7 cellular contexts compared by ENCODE assay signal in the genomic region with DNA sequence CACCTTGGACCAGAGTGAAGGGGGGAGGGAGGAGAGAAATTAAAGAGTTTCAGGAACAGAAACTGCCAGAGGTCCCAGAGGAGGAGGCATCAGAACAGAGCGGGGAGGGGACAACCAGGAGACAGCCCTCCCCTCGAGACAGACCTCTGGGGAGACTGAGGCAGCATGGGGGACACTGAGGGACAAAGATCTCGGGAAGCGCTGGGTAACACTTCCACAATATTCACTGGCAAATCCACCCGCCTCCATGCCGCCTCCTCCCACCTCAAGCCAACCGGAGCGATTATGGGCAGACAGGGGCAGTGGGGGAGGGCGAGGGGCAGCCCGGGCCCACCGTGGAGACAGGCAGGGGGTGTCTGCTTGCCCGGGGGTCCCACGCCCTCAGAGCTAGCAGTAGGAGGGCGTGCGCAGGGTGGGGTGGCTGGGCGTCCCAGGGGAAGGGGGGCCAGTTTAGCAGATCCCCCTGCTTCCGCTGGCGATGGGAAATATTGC. TPM values are rescaled to one million over a fixed set of nuclear protein-coding genes. Genes with fewer than 3 reads are reported as not detected.
DNase-seq lines count a peak whose midpoint lies in the region; ATAC-seq and TF ChIP-seq lines count a peak whose summit lies in the region.

No MANE protein-coding gene starts in this region.

- H3K4me2 ChIP-seq in HCT116 (ENCODE audit: low read length) = peak overlapping the region; percentile 90

- H2AFZ ChIP-seq in HCT116 (ENCODE audit: low read depth, low read length, poor library complexity, severe bottlenecking) = no peak overlapping the region

- H3K27me3 ChIP-seq in HCT116 (ENCODE audit: insufficient read depth, low read length) (no peaks in the 10 kb centered on the region), SJCRH30 (no peaks in the 10 kb centered on the region), gastroesophageal sphincter (no peaks in the 10 kb centered on the region)

- H3K36me3 ChIP-seq in HCT116 (ENCODE audit: control insufficient read depth in 1 of 2, insufficient read depth in 2 of 2, low read length in 2 of 2) = 0 out of 4 replicates have a peak, but pooled peaks cover 0 to 3% of the 10 kb centered on the region in 2 experiments
- H3K36me3 ChIP-seq in SJCRH30 = no peaks in the 10 kb centered on the region
- no peaks in the 10 kb centered on the region for H3K36me3 ChIP-seq in gastroesophageal sphincter

- no peak for TF ChIP-seq RAD21 in HCT116 (IDR thresholded peaks at IDR 0.05; ENCODE audit: low read depth)

- intact Hi-C loops in HCT116 (cut with micrococcal nuclease) = no loop called here

- RAD21 ChIA-PET in HCT116 (lab: Charles Lee; ENCODE audit: low non-redundant PET in 1 of 2, low total read pairs in 2 of 2, uncharacterized antibody in 2 of 2, unreplicated experiment in 2 of 2) = no interaction called here

- H3K4me3 ChIP-seq in HCT116 (replicated peaks in 1 of 2; ENCODE audit: low read depth in 1 of 2, low read length in 2 of 2) (peak overlapping the region; percentile 99 to 100), SJCRH30 (peak overlapping the region; percentile 98), gastroesophageal sphincter (peak overlapping the region; percentile 92), skin epidermis (peak overlapping the region; percentile 43 to 74 (median 68))

- peak overlapping the region; percentile 95 for H3K27ac ChIP-seq in HCT116 (ENCODE audit: low read depth, low read length)
- H3K27ac ChIP-seq in SJCRH30 = no peak overlapping the region; the same call in 1 of the 2 replicates
- H3K27ac ChIP-seq in gastroesophageal sphincter = peak overlapping the region; percentile 68 to 95 (median 88)
- H3K27ac ChIP-seq in skin epidermis = peak overlapping the region in 14 of 21 experiments; percentile 71 to 93 (median 84)

- 2 to 13% methylated on average over 3 to 6 of the region's 18 CpGs for WGBS in gastroesophageal sphincter (ENCODE audit: low coverage in 1 of 2), 2 donors

- DNase-seq in HCT116 (ENCODE audit: low read depth, low spot score) (no peak), SJCRH30 (no peak), kidney tubule cell (ENCODE audit: low spot score) (no peak), T-helper 9 cell (no peak)

- no TSS peak for BruUV-seq in HCT116 (replicated peaks; lab: Mats Ljungman, UMichigan)

- H3K9me3 ChIP-seq in HCT116 (ENCODE audit: control insufficient read depth in 1 of 2, insufficient read depth in 1 of 2, low read depth in 1 of 2, low read length in 2 of 2) (no peaks in the 10 kb centered on the region), SJCRH30 (replicated peaks) (no peaks in the 10 kb centered on the region), gastroesophageal sphincter (no peaks in the 10 kb centered on the region)

- POLR2A ChIA-PET in HCT116 (lab: Charles Lee) = no interaction called here

- peaks cover 34 to 69% of the 10 kb centered on the region in 2 experiments for H3K4me1 ChIP-seq in HCT116 (ENCODE audit: control insufficient read depth in 1 of 2, insufficient read depth in 2 of 2, low read length in 2 of 2)
- H3K4me1 ChIP-seq in SJCRH30 = peaks cover 39% of the 10 kb centered on the region
- peaks cover 0 to 91% (median 33%) of the 10 kb centered on the region in 3 donors for H3K4me1 ChIP-seq in gastroesophageal sphincter

- TF ChIP-seq POLR2A in HCT116 (IDR thresholded peaks at IDR 0.05; ENCODE audit: borderline replicate concordance, extremely low read depth, insufficient read depth, insufficient read length) (no peak), gastroesophageal sphincter (IDR thresholded peaks at IDR 0.05) (no peak)

- H3K79me2 ChIP-seq in HCT116 (ENCODE audit: insufficient read depth, low read length) = peaks cover 75% of the 10 kb centered on the region

- TF ChIP-seq EP300 in gastroesophageal sphincter (IDR thresholded peaks at IDR 0.05) = no peak

- H3K9ac ChIP-seq in HCT116 (ENCODE audit: low read length) = peak overlapping the region; percentile 95

- no peaks in the 10 kb centered on the region for H4K20me1 ChIP-seq in HCT116 (ENCODE audit: insufficient read depth)

- no peaks in the 10 kb centered on the region for H3K9me2 ChIP-seq in HCT116 (ENCODE audit: insufficient read depth)

- no peak for ATAC-seq in HCT116
- no peak for ATAC-seq in gastroesophageal sphincter
- ATAC-seq in HG03045 (IDR thresholded peaks at IDR 0.05; ENCODE audit: unreplicated experiment) = no peak

- CTCF ChIA-PET in HCT116 (lab: Charles Lee) = interaction anchor here (2.1 kb wide), 1 partner anchor 12 kb away, joined by 10 read pairs; no protein-coding TSS in a partner anchor

- no peak for TF ChIP-seq CTCF in HCT116 (IDR thresholded peaks at IDR 0.05 in 2 of 3, conservative IDR thresholded peaks at IDR 0.05 in 1 of 3; ENCODE audit: borderline replicate concordance in 1 of 3, insufficient read depth in 1 of 3, low read depth in 2 of 3, low read length in 2 of 3)
- TF ChIP-seq CTCF in gastroesophageal sphincter (IDR thresholded peaks at IDR 0.05) = no peak

TF ChIP-seq in HCT116, 20 proteins besides CTCF, POLR2A, EP300 and RAD21 (continues in another document):
- no peak for TF ChIP-seq FOSL1 (IDR thresholded peaks at IDR 0.05; ENCODE audit: low read depth)
- no peak for TF ChIP-seq ZNF274 (IDR thresholded peaks at IDR 0.05; ENCODE audit: low read depth, low read length)
- TF ChIP-seq CEBPB (IDR thresholded peaks at IDR 0.05; ENCODE audit: low read depth) = no peak
- TF ChIP-seq SP1 (IDR thresholded peaks at IDR 0.05; ENCODE audit: low read depth) = no peak
- no peak for TF ChIP-seq EZH2phosphoT487 (IDR thresholded peaks at IDR 0.05; ENCODE audit: borderline replicate concordance)
- no peak for TF ChIP-seq SRF (IDR thresholded peaks at IDR 0.05; ENCODE audit: low read depth)
- no peak for TF ChIP-seq EZH2 (IDR thresholded peaks at IDR 0.05)
- no peak for TF ChIP-seq TCF7L2 (IDR thresholded peaks at IDR 0.05; ENCODE audit: borderline replicate concordance, extremely low read depth, insufficient read depth, insufficient read length)
- no peak for TF ChIP-seq SIN3A (IDR thresholded peaks at IDR 0.05; ENCODE audit: low read depth)
- TF ChIP-seq ZFX (IDR thresholded peaks at IDR 0.05) = no peak
- no peak for TF ChIP-seq ELF1 (IDR thresholded peaks at IDR 0.05; ENCODE audit: borderline replicate concordance, low read depth)
- no peak for TF ChIP-seq REST (IDR thresholded peaks at IDR 0.05; ENCODE audit: low read depth)

RNA-seq across cellular contexts. Expression of gene PCGF2, which starts 1.2 kb away (rescaled TPM):
- 64.6 TPM for total RNA-seq in HCT116 (2021; ENCODE audit: unreplicated experiment)
- polyA plus RNA-seq in HCT116 (2012) = 60.2 and 61.4 TPM in 2 replicates
- total RNA-seq in SJCRH30 (2014; rRNA removed; shearing (Covaris generic)) = 10.7 and 13.8 TPM in 2 replicates
- 10 to 100 TPM in 1 of 4 donors, 1 to 10 TPM in 3; 6.4 to 13.0 (median 9.7) TPM for total RNA-seq in gastroesophageal sphincter

RNA-seq across cellular contexts. Expression of gene PSMB3, which starts 5.6 kb away (rescaled TPM):
- total RNA-seq in HCT116 (2021; ENCODE audit: unreplicated experiment) = 346 TPM
- polyA plus RNA-seq in HCT116 (2012) = 387 and 435 TPM in 2 replicates
- total RNA-seq in SJCRH30 (2014; rRNA removed; shearing (Covaris generic)) = 239 and 280 TPM in 2 replicates
- total RNA-seq in gastroesophageal sphincter = 100 to 1,000 TPM; 107 to 123 (median 117) TPM

RNA-seq across cellular contexts. Expression of gene CISD3, which starts 16.8 kb away (rescaled TPM):
- total RNA-seq in HCT116 (2021; ENCODE audit: unreplicated experiment) = 50.2 TPM
- 24.8 and 31.7 TPM in 2 replicates for polyA plus RNA-seq in HCT116 (2012)
- total RNA-seq in SJCRH30 (2014; rRNA removed; shearing (Covaris generic)) = 11.6 and 14.5 TPM in 2 replicates
- total RNA-seq in gastroesophageal sphincter = 10 to 100 TPM in 2 of 4 donors, 1 to 10 TPM in 2; 8.5 to 14.9 (median 11.1) TPM

RNA-seq across cellular contexts. Expression of gene MLLT6, which starts 41.9 kb away (rescaled TPM):
- 110 TPM for total RNA-seq in HCT116 (2021; ENCODE audit: unreplicated experiment)
- 45.6 and 52.4 TPM in 2 replicates for polyA plus RNA-seq in HCT116 (2012)
- total RNA-seq in SJCRH30 (2014; rRNA removed; shearing (Covaris generic)) = 24.2 and 35.5 TPM in 2 replicates
- 100 to 1,000 TPM in 1 of 4 donors, 10 to 100 TPM in 3; 55.6 to 101 (median 77.9) TPM for total RNA-seq in gastroesophageal sphincter

RNA-seq across cellular contexts. Expression of gene PIP4K2B, which starts 52.4 kb away (rescaled TPM):
- 40.3 TPM for total RNA-seq in HCT116 (2021; ENCODE audit: unreplicated experiment)
- 23.3 and 29.5 TPM in 2 replicates for polyA plus RNA-seq in HCT116 (2012)
- 39.8 and 41.8 TPM in 2 replicates for total RNA-seq in SJCRH30 (2014; rRNA removed; shearing (Covaris generic))
- total RNA-seq in gastroesophageal sphincter = 10 to 100 TPM; 43.9 to 80.3 (median 62.1) TPM
